In the genomic region with DNA sequence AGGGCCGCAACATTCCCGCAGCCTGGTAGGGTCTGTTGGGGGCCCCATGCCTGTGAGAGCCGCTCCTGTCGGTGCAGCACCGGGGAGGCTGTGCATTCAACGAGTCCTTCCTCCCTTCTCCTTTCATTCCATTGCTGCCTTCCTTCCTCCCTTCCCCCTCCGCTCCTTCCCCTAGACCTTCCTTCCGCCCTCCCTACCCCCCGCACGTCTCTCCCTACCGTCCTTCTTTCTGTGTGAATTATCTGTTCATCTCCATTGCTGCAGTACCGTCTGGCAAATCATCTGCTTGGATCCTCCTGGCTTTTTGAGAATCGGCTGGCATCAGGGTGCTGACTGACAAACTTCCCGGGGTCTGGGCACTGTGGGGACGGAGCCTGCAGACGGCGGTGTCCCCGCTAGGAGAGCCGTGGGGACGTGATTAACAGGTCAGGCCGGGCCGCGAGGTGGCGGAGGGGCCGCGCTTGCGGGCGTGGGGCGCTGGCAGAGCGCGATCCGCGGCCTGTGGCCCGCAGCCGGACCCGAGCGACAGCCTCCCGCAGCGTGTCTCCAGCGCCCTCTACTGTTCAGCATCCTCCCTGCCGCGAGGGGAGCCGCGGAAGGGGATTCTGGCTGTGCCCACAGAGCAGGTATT, we compare ENCODE assay signal across 9 cellular contexts. TPM values are rescaled to one million over a fixed set of nuclear protein-coding genes. Genes with fewer than 3 reads are reported as not detected.
DNase-seq lines count a peak whose midpoint lies in the region; ATAC-seq, FAIRE-seq and TF ChIP-seq lines count a peak whose summit lies in the region.
"Not testable (repeated sequence)": the region's sequence is repeated elsewhere in the genome, so short reads cannot be mapped to it uniquely, and the experiment has no call there.
"Had no signal": no experiment of that assay in that cellular context is flagged by ENCODE, and none has a peak within 500 bp of the region (broad histone marks: within the 10 kb centered on the region; RNA-seq: fewer than 3 reads in every experiment).

No MANE protein-coding gene starts in this region.

- in situ Hi-C loops in KBM-7 (cut with MboI; ENCODE audit: low pct_unique_long_range_greater_than_20kb, low sequenced_read_pairs), result not testable (repeated sequence)

- H3K27ac Mint-ChIP-seq in activated T-helper 1 cell treated with anti-CD3 and anti-CD28 coated beads, Interleukin-12 subunit alpha, Interleukin-12 subunit beta, Interleukin-2, Interleukin-4 antibody, amounts not matched to agents 30 ng/mL and 10 ng/mL and 1 ng/mL, durations not matched to agents 14 hours and 24 hours and 36 hours, result not testable (repeated sequence)

- not testable (repeated sequence) for H2BK120ac ChIP-seq in H1 (replicated peaks; ENCODE audit: low read depth, low read length)

- not testable (repeated sequence) for H3K4ac ChIP-seq in H1 (replicated peaks; ENCODE audit: insufficient read length, low read depth, low read length)

- H2BK12ac ChIP-seq in H1 (ENCODE audit: low read depth, low read length), result not testable (repeated sequence)

- peak overlapping the region in 2 of 4 experiments; percentile 34 to 51; a peak in 4 of 8 replicates for H3K4me3 ChIP-seq in H1 (ENCODE audit: extremely low read depth in 1 of 4, insufficient read depth in 2 of 4, low read depth in 3 of 4, low read length in 4 of 4)
- peak overlapping the region; percentile 34 for H3K4me3 ChIP-seq in retinal pigment epithelial cell (ENCODE audit: low read length)

- not testable (repeated sequence) for H3K9ac ChIP-seq in H1 (replicated peaks in 1 of 4; ENCODE audit: extremely low read depth in 1 of 4, low read depth in 3 of 4, low read length in 3 of 4)

- H4K20me1 ChIP-seq in H1 (replicated peaks in 1 of 2; ENCODE audit: control insufficient read depth in 1 of 2, insufficient read depth in 2 of 2, low read length in 2 of 2), result not testable (repeated sequence)

- H2AK5ac ChIP-seq in H1 (ENCODE audit: low read depth, low read length), result not testable (repeated sequence)

- H3K18ac ChIP-seq in H1 (ENCODE audit: extremely low read depth, low read length), result not testable (repeated sequence)

- H3K23me2 ChIP-seq in H1 (ENCODE audit: low read depth, low read length), result not testable (repeated sequence)

- DNase-seq in Ammon's horn (ENCODE audit: low spot score) (peak; percentile 3), KBM-7 (peak; percentile 0), H1 (ENCODE audit: low read depth in 1 of 2, low spot score in 2 of 2) (peak in 1 of 2 experiments; percentile 63), left colon (peak in 1 of 2 donors; percentile 10)
- DNase-seq in activated T-helper 1 cell treated with anti-CD3 and anti-CD28 coated beads, Interleukin-12 subunit alpha, Interleukin-12 subunit beta, Interleukin-2, Interleukin-4 antibody, amounts not matched to agents 30 ng/mL and 10 ng/mL and 1 ng/mL, durations not matched to agents 14 hours and 24 hours and 36 hours (ENCODE audit: low spot score), result peak; percentile 8
- DNase-seq in retinal pigment epithelial cell (ENCODE audit: low read depth), result not testable (repeated sequence)

- not testable (repeated sequence) for FAIRE-seq in H1 (lab: Jason Lieb, UNC)

- H3K14ac ChIP-seq in H1 (ENCODE audit: insufficient read length), result not testable (repeated sequence)

- H3K4me3 Mint-ChIP-seq in activated T-helper 1 cell treated with anti-CD3 and anti-CD28 coated beads, Interleukin-12 subunit alpha, Interleukin-12 subunit beta, Interleukin-2, Interleukin-4 antibody, amounts not matched to agents 30 ng/mL and 10 ng/mL and 1 ng/mL, durations not matched to agents 14 hours and 24 hours and 36 hours, result peak overlapping the region; percentile 53

- not testable (repeated sequence) for H4K8ac ChIP-seq in H1 (ENCODE audit: extremely low read depth, insufficient read depth, low read length)

- CTCF ChIA-PET in H1 (lab: Charles Lee; ENCODE audit: partially characterized antibody), result not testable (repeated sequence)

- not testable (repeated sequence) for H2BK15ac ChIP-seq in H1 (ENCODE audit: low read length)

- not testable (repeated sequence) for H3K79me1 ChIP-seq in H1 (ENCODE audit: low read depth, low read length)

- H2AFZ ChIP-seq in H1 (ENCODE audit: low read length), result not testable (repeated sequence)

- not testable (repeated sequence) for H2BK5ac ChIP-seq in H1 (ENCODE audit: low read depth, low read length)

- TF ChIP-seq EP300 in H1 (IDR thresholded peaks at IDR 0.05; ENCODE audit: borderline replicate concordance in 1 of 2, low read depth in 2 of 2, low read length in 2 of 2), result not testable (repeated sequence)

- H3K27me3 Mint-ChIP-seq in activated T-helper 1 cell treated with anti-CD3 and anti-CD28 coated beads, Interleukin-12 subunit alpha, Interleukin-12 subunit beta, Interleukin-2, Interleukin-4 antibody, amounts not matched to agents 30 ng/mL and 10 ng/mL and 1 ng/mL, durations not matched to agents 14 hours and 24 hours and 36 hours (ENCODE audit: insufficient read depth), result not testable (repeated sequence)

- TF ChIP-seq POLR2A in H1 (IDR thresholded peaks at IDR 0.05; ENCODE audit: control extremely low read depth in 1 of 2, low read depth in 2 of 2, low read length in 2 of 2), result not testable (repeated sequence)

- H3K36me3 ChIP-seq in H1 (ENCODE audit: control insufficient read depth in 2 of 4, insufficient read depth in 4 of 4, low read length in 3 of 4), result not testable (repeated sequence)

- not testable (repeated sequence) for H3K9me3 ChIP-seq in H1 (ENCODE audit: insufficient read depth in 2 of 2, low read depth in 1 of 2, low read length in 1 of 2)

- peak overlapping the region; percentile 21 to 38; a peak in 1 of 4 replicates for H3K4me2 ChIP-seq in H1 (ENCODE audit: insufficient read depth in 1 of 2, low read depth in 2 of 2, low read length in 2 of 2)

- not testable (repeated sequence) for H3K23ac ChIP-seq in H1 (ENCODE audit: insufficient read length)

- TF ChIP-seq CTCF in H1 (IDR thresholded peaks at IDR 0.05; ENCODE audit: control extremely low read depth in 1 of 3, insufficient read depth in 1 of 3, low read depth in 1 of 3, low read length in 3 of 3); retinal pigment epithelial cell (conservative IDR thresholded peaks at IDR 0.05; ENCODE audit: low read depth, low read length): not testable (repeated sequence)

- H3K9me3 Mint-ChIP-seq in activated T-helper 1 cell treated with anti-CD3 and anti-CD28 coated beads, Interleukin-12 subunit alpha, Interleukin-12 subunit beta, Interleukin-2, Interleukin-4 antibody, amounts not matched to agents 30 ng/mL and 10 ng/mL and 1 ng/mL, durations not matched to agents 14 hours and 24 hours and 36 hours, result not testable (repeated sequence)

- not testable (repeated sequence) for H4K5ac ChIP-seq in H1 (ENCODE audit: insufficient read length, low read depth, low read length)

- not testable (repeated sequence) for H3K27me3 ChIP-seq in H1 (replicated peaks in 1 of 4; ENCODE audit: control insufficient read depth in 3 of 4, extremely low read depth in 1 of 4, insufficient read depth in 3 of 4, low read length in 3 of 4)

- not testable (repeated sequence) for H3K79me2 ChIP-seq in H1 (ENCODE audit: control insufficient read depth in 1 of 2, insufficient read depth in 2 of 2, low read length in 2 of 2)

- WGBS in H1 (ENCODE audit: extremely low coverage in 1 of 2, insufficient coverage in 1 of 2, insufficient read length in 1 of 2, insufficient replicate concordance in 2 of 2, low coverage in 1 of 2, low lambda C conversion rate in 2 of 2, missing lambda C conversion rate in 1 of 2), 2 experiments, result 0% methylated on average over 6 of the region's 44 CpGs; no CpG with 5 or more reads in 1 of the 2 experiments

- H2BK20ac ChIP-seq in H1 (ENCODE audit: low read length), result not testable (repeated sequence)

- intact Hi-C loops in activated T-helper 1 cell treated with anti-CD3 and anti-CD28 coated beads, Interleukin-12 subunit alpha, Interleukin-12 subunit beta, Interleukin-2, Interleukin-4 antibody, amounts not matched to agents 30 ng/mL and 10 ng/mL and 1 ng/mL, durations not matched to agents 14 hours and 24 hours and 36 hours (cut with micrococcal nuclease); left colon (cut with DNase I, micrococcal nuclease): not testable (repeated sequence)

- not testable (repeated sequence) for H3K27ac ChIP-seq in H1 (ENCODE audit: low read depth, low read length)

- TF ChIP-seq RAD21 in H1 (IDR thresholded peaks at IDR 0.05 in 1 of 2, conservative IDR thresholded peaks at IDR 0.05 in 1 of 2; ENCODE audit: low read depth in 2 of 2, low read length in 2 of 2), result not testable (repeated sequence)

- not testable (repeated sequence) for H3K4me1 Mint-ChIP-seq in activated T-helper 1 cell treated with anti-CD3 and anti-CD28 coated beads, Interleukin-12 subunit alpha, Interleukin-12 subunit beta, Interleukin-2, Interleukin-4 antibody, amounts not matched to agents 30 ng/mL and 10 ng/mL and 1 ng/mL, durations not matched to agents 14 hours and 24 hours and 36 hours (ENCODE audit: low read depth)

- H4K91ac ChIP-seq in H1 (replicated peaks; ENCODE audit: insufficient read length, low read length), result not testable (repeated sequence)

- not testable (repeated sequence) for H3K4me1 ChIP-seq in H1 (replicated peaks in 1 of 4; ENCODE audit: control insufficient read depth in 3 of 4, insufficient read depth in 4 of 4, low read length in 3 of 4)

- H3K36me3 Mint-ChIP-seq in activated T-helper 1 cell treated with anti-CD3 and anti-CD28 coated beads, Interleukin-12 subunit alpha, Interleukin-12 subunit beta, Interleukin-2, Interleukin-4 antibody, amounts not matched to agents 30 ng/mL and 10 ng/mL and 1 ng/mL, durations not matched to agents 14 hours and 24 hours and 36 hours (ENCODE audit: low read depth), result not testable (repeated sequence)

- POLR2A ChIA-PET in H1 (lab: Charles Lee; ENCODE audit: partially characterized antibody), result not testable (repeated sequence)

- ATAC-seq in GM19043 (IDR thresholded peaks at IDR 0.05; ENCODE audit: low read depth, unreplicated experiment) (peak; percentile 86), HG02852 (IDR thresholded peaks at IDR 0.05; ENCODE audit: unreplicated experiment) (peak; percentile 80), left colon (peak; percentile 91)

- not testable (repeated sequence) for H3K56ac ChIP-seq in H1 (replicated peaks; ENCODE audit: insufficient read length, low read depth, low read length)

RNA-seq across cellular contexts. Expression of gene SYT15, which starts 18.8 kb away (rescaled TPM):
- 0.96 and 1.5 TPM in 2 replicates for total RNA-seq in activated T-helper 1 cell treated with anti-CD3 and anti-CD28 coated beads, Interleukin-12 subunit alpha, Interleukin-12 subunit beta, Interleukin-2, Interleukin-4 antibody, amounts not matched to agents 30 ng/mL and 10 ng/mL and 1 ng/mL, durations not matched to agents 14 hours and 24 hours and 36 hours
- total RNA-seq in H1 (2021; fragmentation: NEBNext Ultra II Directional; extraction: Animal tissue kit (Norgen Biotek cat#: 25700)), result 0.61 and 1.5 TPM in 2 replicates
- polyA plus RNA-seq in H1 (2011; rRNA removed), result 0.39 and 0.58 TPM in 2 replicates
- polyA plus RNA-seq in H1 (2011; cell fraction: cytosol; rRNA removed), result 0.47 TPM
- 1.1 TPM for polyA plus RNA-seq in H1 (2011; cell fraction: nucleus; rRNA removed)
- 0.34 to 0.76 TPM (median 0.43 TPM) in 4 replicates for polyA plus RNA-seq in H1 (2012, experiment 1 of 2)
- 0.08 TPM for polyA plus RNA-seq in H1 (2012, experiment 2 of 2)
- 0.43 TPM for polyA plus RNA-seq in H1 (2013, experiment 1 of 2)
- polyA plus RNA-seq in H1 (2013, experiment 2 of 2), result 0.44 TPM
- 0.46 and 1.0 TPM in 2 replicates for polyA minus RNA-seq in H1 (2011; rRNA and poly(A)+ RNA removed)
- 1.8 TPM for polyA minus RNA-seq in H1 (2011; cell fraction: cytosol; rRNA and poly(A)+ RNA removed)
- polyA minus RNA-seq in H1 (2011; cell fraction: nucleus; rRNA and poly(A)+ RNA removed), result 1.3 TPM
- total RNA-seq in left colon, result 1 to 10 TPM; 1.4 to 2.2 TPM

RNA-seq across cellular contexts. Expression of gene GPRIN2, which starts 41.3 kb away (rescaled TPM):
- not detected in 2 replicates for total RNA-seq in activated T-helper 1 cell treated with anti-CD3 and anti-CD28 coated beads, Interleukin-12 subunit alpha, Interleukin-12 subunit beta, Interleukin-2, Interleukin-4 antibody, amounts not matched to agents 30 ng/mL and 10 ng/mL and 1 ng/mL, durations not matched to agents 14 hours and 24 hours and 36 hours
- total RNA-seq in H1 (2021; fragmentation: NEBNext Ultra II Directional; extraction: Animal tissue kit (Norgen Biotek cat#: 25700)), result 17.8 and 18.6 TPM in 2 replicates
- 14.3 and 19.7 TPM in 2 replicates for polyA plus RNA-seq in H1 (2011; rRNA removed)
- 15.7 TPM for polyA plus RNA-seq in H1 (2011; cell fraction: cytosol; rRNA removed)
- polyA plus RNA-seq in H1 (2011; cell fraction: nucleus; rRNA removed), result 60.7 TPM
- 5.2 to 15.3 TPM (median 12.7 TPM) in 4 replicates for polyA plus RNA-seq in H1 (2012, experiment 1 of 2)
- polyA plus RNA-seq in H1 (2012, experiment 2 of 2), result 10.9 TPM
- polyA plus RNA-seq in H1 (2013, experiment 1 of 2), result 5.4 TPM
- 4.6 TPM for polyA plus RNA-seq in H1 (2013, experiment 2 of 2)
- polyA minus RNA-seq in H1 (2011; rRNA and poly(A)+ RNA removed), result 10.2 and 12.8 TPM in 2 replicates
- polyA minus RNA-seq in H1 (2011; cell fraction: cytosol; rRNA and poly(A)+ RNA removed), result 18.2 TPM
- 42.1 TPM for polyA minus RNA-seq in H1 (2011; cell fraction: nucleus; rRNA and poly(A)+ RNA removed)
- total RNA-seq in left colon, result 10 to 100 TPM; 35.9 to 56.7 TPM
- total RNA-seq: subcutaneous adipose tissue had no signal

Comparison
In these comparisons a context has a peak if more than half of its experiments do, and no peak if none do; other contexts are left out.
1. RNA of gene GPRIN2, which starts 41.3 kb away (total RNA-seq): 35.9 to 56.7 TPM in left colon and 17.8 to 18.6 TPM in H1; not detected in activated T-helper 1 cell treated with anti-CD3 and anti-CD28 coated beads, Interleukin-12 subunit alpha, Interleukin-12 subunit beta, Interleukin-2, Interleukin-4 antibody, amounts not matched to agents 30 ng/mL and 10 ng/mL and 1 ng/mL, durations not matched to agents 14 hours and 24 hours and 36 hours; every median in the first group is over 10 times any median in the second.
2. Peak in every context shown above with its lines, with median percentiles within 50 percentile points of each other: ATAC-seq.